ENCODE assay signal across 5 cellular contexts in genomic region chr4:143890323-143890722, GRCh38. TPM values are rescaled to one million over a fixed set of nuclear protein-coding genes. Genes with fewer than 3 reads are reported as not detected.
"Had no signal": no experiment of that assay in that cellular context is flagged by ENCODE, and none has a peak within 500 bp of the region (broad histone marks: within the 10 kb centered on the region; RNA-seq: fewer than 3 reads in every experiment).

No MANE protein-coding gene starts in this region.

RNA-seq across cellular contexts. Expression of gene GYPE, which starts 15.0 kb away (rescaled TPM):
- total RNA-seq: M059J, OCI-LY7, PC-9, RPMI7951, SJCRH30 had no signal
